In genomic region chr12:6464531-6464930, GRCh38 we compare ENCODE assay signal across 21 cellular contexts. TPM values are rescaled to one million over a fixed set of nuclear protein-coding genes. Genes with fewer than 3 reads are reported as not detected.
A peak's percentile ranks its signal among the peaks of the same experiment; 100 is the strongest.
DNase-seq lines count a peak whose midpoint lies in the region; ATAC-seq, FAIRE-seq and TF ChIP-seq lines count a peak whose summit lies in the region.
"Had no signal": no experiment of that assay in that cellular context is flagged by ENCODE, and none has a peak within 500 bp of the region (broad histone marks: within the 10 kb centered on the region; RNA-seq: fewer than 3 reads in every experiment).

No MANE protein-coding gene starts in this region.

- H3K4me3 Mint-ChIP-seq in CD4-positive, alpha-beta memory T cell = peak overlapping the region; percentile 26 to 89 (median 70)

- CTCF ChIA-PET in CD4-positive, alpha-beta memory T cell (lab: Charles Lee; ENCODE audit: partially characterized antibody) = interaction anchor here (0.8 to 10.5 kb wide), 30 partner anchors 7 to 141 kb away, joined by 3 to 341 read pairs (median 9); partner anchors contain the start of genes CD27, GAPDH and TAPBPL
- CTCF ChIA-PET in GM12878 (lab: Yijun Ruan, JAX) = interaction anchor here (0.7 to 7.3 kb wide), 30 partner anchors 8 to 230 kb away, joined by 3 to 240 read pairs (median 11); partner anchors contain the start of genes CD27, TAPBPL and ZNF384

- peaks cover 2% of the 10 kb centered on the region for H3K79me1 ChIP-seq in neuronal stem cell (ENCODE audit: low read depth, low read length)

- no peaks in the 10 kb centered on the region for H3K27me3 ChIP-seq in CD4-positive, alpha-beta memory T cell (ENCODE audit: insufficient read depth, low read length)
- H3K27me3 ChIP-seq in HL-60 (ENCODE audit: insufficient read depth, poor library complexity, severe bottlenecking) (no peaks in the 10 kb centered on the region), GM12878 (replicated peaks in 1 of 2; ENCODE audit: control insufficient read depth in 2 of 2, insufficient read depth in 2 of 2, low read length in 1 of 2) (no peaks in the 10 kb centered on the region), neuronal stem cell (ENCODE audit: control insufficient read depth in 3 of 3, insufficient read depth in 3 of 3, low read depth in 1 of 3, low read length in 3 of 3) (no peaks in the 10 kb centered on the region)
- H3K27me3 ChIP-seq: heart right ventricle had no signal

- POLR2A ChIA-PET in CD4-positive, alpha-beta memory T cell (lab: Charles Lee; ENCODE audit: partially characterized antibody) = interaction anchor here (0.6 to 10.7 kb wide), 10 partner anchors 18 to 130 kb away, joined by 3 to 728 read pairs (median 58); partner anchors contain the start of genes CD27, GAPDH, MRPL51 and NCAPD2
- POLR2A ChIA-PET in GM12878 (lab: Charles Lee) = interaction anchor here (1.3 to 10.3 kb wide), 6 partner anchors 18 to 130 kb away, joined by 4 to 384 read pairs (median 9); partner anchors contain the start of genes CD27 and TAPBPL

- intact Hi-C loops in CD4-positive, alpha-beta memory T cell (cut with micrococcal nuclease) = no loop called here
- intact Hi-C loops in GM12878 (cut with micrococcal nuclease; ENCODE audit: unreplicated experiment) = loop anchor here (2.0 kb wide), 2 partner anchors 18 to 128 kb away; no protein-coding TSS in a partner anchor

- TF ChIP-seq CTCF in HL-60 (IDR thresholded peaks at IDR 0.05; ENCODE audit: insufficient read depth, low read length) = no peak
- TF ChIP-seq CTCF in GM12878 (IDR thresholded peaks at IDR 0.05 in 2 of 3, conservative IDR thresholded peaks at IDR 0.05 in 1 of 3; ENCODE audit: control insufficient read depth in 2 of 3, extremely low read depth in 1 of 3, insufficient read depth in 1 of 3, low read depth in 3 of 3, low read length in 3 of 3) = no peak

- FAIRE-seq in GM12878 (lab: Jason Lieb, UNC) (no peak), RCC 7860 (lab: Jason Lieb, UNC) (no peak)
- FAIRE-seq: H54 had no signal

- H3K27me3 Mint-ChIP-seq in CD4-positive, alpha-beta memory T cell = no peaks in the 10 kb centered on the region

- no peak for DNase-seq in CD4-positive, alpha-beta memory T cell
- DNase-seq in HL-60 (ENCODE audit: low read depth in 1 of 2, low spot score in 1 of 2) = no peak
- DNase-seq in GM12878 (ENCODE audit: low read depth, low spot score) = no peak
- no peak for DNase-seq in neuronal stem cell (ENCODE audit: low spot score)
- DNase-seq in RCC 7860 (ENCODE audit: low spot score) = no peak
- DNase-seq in KG1 (lab: John Stamatoyannopoulos, UW) = no peak
- DNase-seq: activated CD4-positive, CD25-positive, alpha-beta regulatory T cell; activated gamma-delta T cell treated with Interleukin-2 at 50 U/mL for 16 hours; EL; heart right ventricle; kidney glomerular epithelial cell; NCI-H1436; NCI-H226; SK-N-SH; stimulated activated CD4-positive, alpha-beta T cell treated with anti-CD3 and anti-CD28 coated beads, Interleukin-1b, Interleukin-23, amount 100 ng/mL, for 48 hours had no signal

- no peak overlapping the region for H2AK5ac ChIP-seq in neuronal stem cell (ENCODE audit: low read depth, low read length)

- H3K27ac ChIP-seq in CD4-positive, alpha-beta memory T cell (ENCODE audit: low read depth, low read length) = peak overlapping the region; percentile 82
- H3K27ac ChIP-seq in HL-60 (replicated peaks) (peak overlapping the region; percentile 87), GM12878 (ENCODE audit: control insufficient read depth, insufficient read depth) (0 out of 2 replicates have a peak overlapping the region, but pooled peaks have one; percentile 89), neuronal stem cell (replicated peaks; ENCODE audit: low read length) (no peak overlapping the region)
- H3K27ac ChIP-seq: C4-2B, epithelial cell of prostate had no signal

- H3K4me3 ChIP-seq in CD4-positive, alpha-beta memory T cell (ENCODE audit: low read length in 2 of 2) = no peak overlapping the region
- no peak overlapping the region for H3K4me3 ChIP-seq in HL-60 (replicated peaks; ENCODE audit: insufficient read depth, low read length)
- no peak overlapping the region for H3K4me3 ChIP-seq in GM12878
- H3K4me3 ChIP-seq in neuronal stem cell (ENCODE audit: low read length in 2 of 2) = no peak overlapping the region
- H3K4me3 ChIP-seq: heart right ventricle had no signal

- no peak for ATAC-seq in GM12878
- ATAC-seq in GM18502 (IDR thresholded peaks at IDR 0.05; ENCODE audit: poor library complexity, unreplicated experiment) = no peak
- no peak for ATAC-seq in GM19452 (IDR thresholded peaks at IDR 0.05; ENCODE audit: unreplicated experiment)
- ATAC-seq: heart right ventricle had no signal

- peak overlapping the region; percentile 90 to 99 (median 98) for H3K27ac Mint-ChIP-seq in CD4-positive, alpha-beta memory T cell

- no peak overlapping the region for H4K8ac ChIP-seq in neuronal stem cell (ENCODE audit: low read depth, low read length)

- no TSS peak for BruUV-seq in GM12878 (replicated peaks; lab: Mats Ljungman, UMichigan)

- H3K36me3 Mint-ChIP-seq in CD4-positive, alpha-beta memory T cell = peaks cover 40 to 68% of the 10 kb centered on the region in 2 donors

- in situ Hi-C loops in GM12878 (cut with MboI) = loop anchor here (5.0 kb wide), 1 partner anchor 37 kb away; no protein-coding TSS in a partner anchor

- no peak overlapping the region for H3K23ac ChIP-seq in neuronal stem cell (ENCODE audit: low read depth, low read length, poor library complexity)

- H3K36me3 ChIP-seq in CD4-positive, alpha-beta memory T cell (ENCODE audit: insufficient read depth, low read length) = peaks cover 25% of the 10 kb centered on the region
- H3K36me3 ChIP-seq in GM12878 (ENCODE audit: control insufficient read depth in 2 of 2, insufficient read depth in 2 of 2, low read length in 1 of 2) (peaks cover 23 to 40% of the 10 kb centered on the region in 2 experiments), neuronal stem cell (replicated peaks in 1 of 2; ENCODE audit: control insufficient read depth in 2 of 2, insufficient read depth in 2 of 2, low read length in 2 of 2) (peaks cover 31 to 66% of the 10 kb centered on the region in 2 donors)

- H2BK15ac ChIP-seq in neuronal stem cell (ENCODE audit: low read length) = no peak overlapping the region

- H3K9ac ChIP-seq in GM12878 (ENCODE audit: control insufficient read depth, insufficient read depth, low read length) (no peak overlapping the region), neuronal stem cell (ENCODE audit: low read depth, low read length, poor library complexity) (peak overlapping the region; percentile 53)
- H3K9ac ChIP-seq: SK-N-SH had no signal

- H3K9me3 Mint-ChIP-seq in CD4-positive, alpha-beta memory T cell = no peaks in the 10 kb centered on the region

- no peak overlapping the region for H3K14ac ChIP-seq in neuronal stem cell (ENCODE audit: low read length)

- no peak overlapping the region for H3K18ac ChIP-seq in neuronal stem cell (ENCODE audit: low read length)

- TF ChIP-seq RAD21 in GM12878 (IDR thresholded peaks at IDR 0.05; ENCODE audit: insufficient read depth, low read depth, low read length) = no peak

- peaks cover 73 to 97% (median 88%) of the 10 kb centered on the region in 4 donors for H3K4me1 Mint-ChIP-seq in CD4-positive, alpha-beta memory T cell

- no peak for TF ChIP-seq EP300 in GM12878 (IDR thresholded peaks at IDR 0.05; ENCODE audit: borderline replicate concordance in 1 of 2, control insufficient read depth in 1 of 2, low read depth in 2 of 2, low read length in 2 of 2)

- no peaks in the 10 kb centered on the region for H4K20me1 ChIP-seq in GM12878 (ENCODE audit: control insufficient read depth, insufficient read depth)

- peaks cover 97% of the 10 kb centered on the region for H3K4me1 ChIP-seq in CD4-positive, alpha-beta memory T cell (ENCODE audit: insufficient read depth, low read length)
- H3K4me1 ChIP-seq in GM12878 (ENCODE audit: control insufficient read depth, insufficient read depth, low read length) (peaks cover 51% of the 10 kb centered on the region), neuronal stem cell (ENCODE audit: control insufficient read depth in 2 of 2, insufficient read depth in 1 of 2, low read depth in 1 of 2, low read length in 2 of 2) (peaks cover under 1 to 1% of the 10 kb centered on the region in 2 donors)

- H2AFZ ChIP-seq in GM12878 (ENCODE audit: control insufficient read depth, low read depth, low read length) = no peak overlapping the region
- no peak overlapping the region for H2AFZ ChIP-seq in neuronal stem cell (ENCODE audit: low read length)

- no peak overlapping the region for H2BK120ac ChIP-seq in neuronal stem cell (ENCODE audit: low read depth, low read length)

- no peak overlapping the region for H4K91ac ChIP-seq in neuronal stem cell (ENCODE audit: low read depth, low read length, poor library complexity)

- WGBS in GM12878 (ENCODE audit: insufficient coverage, insufficient replicate concordance, low lambda C conversion rate, missing lambda C conversion rate) = 86% methylated on average over 8 of the region's 8 CpGs
- WGBS in neuronal stem cell (ENCODE audit: extremely low coverage in 2 of 2, insufficient read length in 2 of 2, insufficient replicate concordance in 1 of 2), 2 donors = no CpG with 5 or more reads among the region's 8 CpGs

- H3K4me2 ChIP-seq in GM12878 (ENCODE audit: control insufficient read depth, insufficient read depth) (no peak overlapping the region), neuronal stem cell (ENCODE audit: insufficient read depth, low read length, poor library complexity, severe bottlenecking) (no peak overlapping the region)
- H3K4me2 ChIP-seq: SK-N-SH had no signal

- H3K79me2 ChIP-seq in GM12878 (ENCODE audit: control insufficient read depth, insufficient read depth, low read length) = peaks cover 77% of the 10 kb centered on the region

- no peak overlapping the region for H3K4ac ChIP-seq in neuronal stem cell (ENCODE audit: low read length)

- TF ChIP-seq POLR2A in GM12878 (IDR thresholded peaks at IDR 0.05; ENCODE audit: low read depth, low read length) = peak; percentile 44

- RAD21 ChIA-PET in GM12878 (lab: Charles Lee; ENCODE audit: unreplicated experiment) = interaction anchor here (0.9 to 8.8 kb wide), 19 partner anchors 18 to 181 kb away, joined by 3 to 319 read pairs (median 7); partner anchors contain the start of genes CD27, GAPDH and TAPBPL

- H3K9me3 ChIP-seq in CD4-positive, alpha-beta memory T cell (ENCODE audit: control insufficient read depth in 1 of 2, low read length in 2 of 2) = no peaks in the 10 kb centered on the region
- no peaks in the 10 kb centered on the region for H3K9me3 ChIP-seq in GM12878 (replicated peaks; ENCODE audit: control insufficient read depth, insufficient read depth, low read length)
- no peaks in the 10 kb centered on the region for H3K9me3 ChIP-seq in neuronal stem cell (replicated peaks in 1 of 2; ENCODE audit: control insufficient read depth in 2 of 2, insufficient read depth in 1 of 2, low read depth in 1 of 2, low read length in 2 of 2)
- H3K9me3 ChIP-seq: heart right ventricle, SK-N-SH had no signal

- SMC1A ChIA-PET in GM12878 (lab: Charles Lee; ENCODE audit: uncharacterized antibody, unreplicated experiment) = interaction anchor here (0.5 to 6.4 kb wide), 21 partner anchors 9 to 269 kb away, joined by 3 to 211 read pairs (median 13); partner anchors contain the start of genes CD27, GAPDH, TAPBPL and TNFRSF1A

- H2BK5ac ChIP-seq in neuronal stem cell (ENCODE audit: low read length) = no peak overlapping the region

- no peak overlapping the region for H2BK12ac ChIP-seq in neuronal stem cell (ENCODE audit: low read length)

RNA-seq across cellular contexts. Expression of gene VAMP1, which starts 5.9 kb away (rescaled TPM):
- total RNA-seq in CD4-positive, alpha-beta memory T cell = 100 to 1,000 TPM in 1 of 2 experiments, 10 to 100 TPM in 1; 97.7 to 101 TPM
- polyA plus RNA-seq in CD4-positive, alpha-beta memory T cell = 10 to 100 TPM; 10.3 to 12.1 TPM
- total RNA-seq in GM12878 (2013; cell fraction: nucleolus; rRNA removed) = 46.0 and 47.7 TPM in 2 replicates
- total RNA-seq in GM12878 (2014; rRNA removed) (28.9 and 31.5 TPM in 2 replicates), GM12878 (2014; rRNA removed; fragmentation: Illumina TruSeq; extraction: Trizol) (14.8 and 16.6 TPM in 2 replicates), GM12878 (2021) (26.0 and 26.2 TPM in 2 replicates)
- 23.5 TPM for polyA plus RNA-seq in GM12878 (2011; ENCODE audit: low read depth)
- polyA plus RNA-seq in GM12878 (2011; rRNA removed) (37.1 and 41.3 TPM in 2 replicates), GM12878 (2014; fragmentation: Illumina TruSeq; extraction: Trizol) (32.3 and 36.1 TPM in 2 replicates), GM12878 (2014; fragmentation: Nextera tagmentation; extraction: Ambion mirVana) (1 to 10 TPM; 4.8 to 8.8 TPM), GM12878 (2014; rRNA removed) (121 and 123 TPM in 2 replicates), GM12878 (2016; fragmentation: Nextera tagmentation; extraction: Ambion mirVana) (10 to 100 TPM; 25.9 to 28.9 TPM)
- 43.5 and 45.8 TPM in 2 replicates for polyA plus RNA-seq in GM12878 (2011; cell fraction: cytosol; rRNA removed)
- 155 and 209 TPM in 2 replicates for polyA plus RNA-seq in GM12878 (2011; cell fraction: nucleus; rRNA removed)
- polyA plus RNA-seq in GM12878 (2012) = 33.3 and 39.4 TPM in 2 replicates
- polyA minus RNA-seq in GM12878 (2011; rRNA and poly(A)+ RNA removed) = 15.5 and 19.4 TPM in 2 replicates
- 8.6 and 14.3 TPM in 2 replicates for polyA minus RNA-seq in GM12878 (2011; cell fraction: cytosol; rRNA and poly(A)+ RNA removed)
- polyA minus RNA-seq in GM12878 (2011; cell fraction: nucleus; rRNA and poly(A)+ RNA removed) = 19.2 and 24.9 TPM in 2 replicates
- polyA plus RNA-seq in neuronal stem cell (2013, experiment 1 of 2) = 14.2 TPM
- 14.6 TPM for polyA plus RNA-seq in neuronal stem cell (2013, experiment 2 of 2)

RNA-seq across cellular contexts. Expression of gene TAPBPL, which starts 12.7 kb away (rescaled TPM):
- 10 to 100 TPM; 66.4 to 66.9 TPM for total RNA-seq in CD4-positive, alpha-beta memory T cell
- 100 to 1,000 TPM; 102 to 116 TPM for polyA plus RNA-seq in CD4-positive, alpha-beta memory T cell
- total RNA-seq in GM12878 (2013; cell fraction: nucleolus; rRNA removed) = 134 and 138 TPM in 2 replicates
- 39.1 and 40.4 TPM in 2 replicates for total RNA-seq in GM12878 (2014; rRNA removed)
- total RNA-seq in GM12878 (2014; rRNA removed; fragmentation: Illumina TruSeq; extraction: Trizol) = 24.7 and 25.0 TPM in 2 replicates
- 26.4 and 29.0 TPM in 2 replicates for total RNA-seq in GM12878 (2021)
- 11.0 TPM for polyA plus RNA-seq in GM12878 (2011; ENCODE audit: low read depth)
- 28.5 and 45.0 TPM in 2 replicates for polyA plus RNA-seq in GM12878 (2011; rRNA removed)
- polyA plus RNA-seq in GM12878 (2011; cell fraction: cytosol; rRNA removed) = 58.4 and 72.0 TPM in 2 replicates
- polyA plus RNA-seq in GM12878 (2011; cell fraction: nucleus; rRNA removed) = 125 and 140 TPM in 2 replicates
- polyA plus RNA-seq in GM12878 (2012) = 28.1 and 29.4 TPM in 2 replicates
- 13.0 and 26.4 TPM in 2 replicates for polyA plus RNA-seq in GM12878 (2014; fragmentation: Illumina TruSeq; extraction: Trizol)
- 10 to 100 TPM; 12.4 to 20.9 TPM for polyA plus RNA-seq in GM12878 (2014; fragmentation: Nextera tagmentation; extraction: Ambion mirVana)
- 40.4 and 43.1 TPM in 2 replicates for polyA plus RNA-seq in GM12878 (2014; rRNA removed)
- polyA plus RNA-seq in GM12878 (2016; fragmentation: Nextera tagmentation; extraction: Ambion mirVana) = 10 to 100 TPM; 33.3 to 39.9 TPM
- 33.4 and 60.3 TPM in 2 replicates for polyA minus RNA-seq in GM12878 (2011; rRNA and poly(A)+ RNA removed)
- 11.2 and 13.9 TPM in 2 replicates for polyA minus RNA-seq in GM12878 (2011; cell fraction: cytosol; rRNA and poly(A)+ RNA removed)
- polyA minus RNA-seq in GM12878 (2011; cell fraction: nucleus; rRNA and poly(A)+ RNA removed) = 36.0 and 56.5 TPM in 2 replicates
- polyA plus RNA-seq in neuronal stem cell (2013, experiment 1 of 2) = 0.33 TPM
- polyA plus RNA-seq in neuronal stem cell (2013, experiment 2 of 2) = 0.28 TPM

RNA-seq across cellular contexts. Expression of gene CD27, which starts 19.8 kb away (rescaled TPM):
- 100 to 1,000 TPM; 117 to 124 TPM for total RNA-seq in CD4-positive, alpha-beta memory T cell
- polyA plus RNA-seq in CD4-positive, alpha-beta memory T cell = 100 to 1,000 TPM; 343 to 402 TPM
- 30.2 TPM in 2 replicates for total RNA-seq in GM12878 (2013; cell fraction: nucleolus; rRNA removed)
- total RNA-seq in GM12878 (2014; rRNA removed) = 164 and 184 TPM in 2 replicates
- total RNA-seq in GM12878 (2014; rRNA removed; fragmentation: Illumina TruSeq; extraction: Trizol) = 66.8 and 66.9 TPM in 2 replicates
- 116 and 117 TPM in 2 replicates for total RNA-seq in GM12878 (2021)
- polyA plus RNA-seq in GM12878 (2011; ENCODE audit: low read depth) = 81.7 TPM
- 14.7 and 32.0 TPM in 2 replicates for polyA plus RNA-seq in GM12878 (2011; rRNA removed)
- 51.3 and 56.6 TPM in 2 replicates for polyA plus RNA-seq in GM12878 (2011; cell fraction: cytosol; rRNA removed)
- 21.4 TPM in 2 replicates for polyA plus RNA-seq in GM12878 (2011; cell fraction: nucleus; rRNA removed)
- 142 and 178 TPM in 2 replicates for polyA plus RNA-seq in GM12878 (2012)
- polyA plus RNA-seq in GM12878 (2014; fragmentation: Illumina TruSeq; extraction: Trizol) = 24.2 and 96.1 TPM in 2 replicates
- 10 to 100 TPM in 1 of 2 experiments, 1 to 10 TPM in 1; 4.9 to 15.0 TPM for polyA plus RNA-seq in GM12878 (2014; fragmentation: Nextera tagmentation; extraction: Ambion mirVana)
- 140 and 158 TPM in 2 replicates for polyA plus RNA-seq in GM12878 (2014; rRNA removed)
- polyA plus RNA-seq in GM12878 (2016; fragmentation: Nextera tagmentation; extraction: Ambion mirVana) = 100 to 1,000 TPM; 127 to 135 TPM
- 24.5 and 40.9 TPM in 2 replicates for polyA minus RNA-seq in GM12878 (2011; rRNA and poly(A)+ RNA removed)
- polyA minus RNA-seq in GM12878 (2011; cell fraction: cytosol; rRNA and poly(A)+ RNA removed) = 11.7 and 13.5 TPM in 2 replicates
- polyA minus RNA-seq in GM12878 (2011; cell fraction: nucleus; rRNA and poly(A)+ RNA removed) = 8.7 and 10.6 TPM in 2 replicates
- 0.14 TPM for polyA plus RNA-seq in neuronal stem cell (2013, experiment 1 of 2)
- 0.11 TPM for polyA plus RNA-seq in neuronal stem cell (2013, experiment 2 of 2)
- total RNA-seq: renal cortical epithelial cell had no signal
- polyA plus RNA-seq: SK-N-SH had no signal

RNA-seq across cellular contexts. Expression of gene MRPL51, which starts 28.5 kb away (rescaled TPM):
- 10 to 100 TPM; 85.1 to 89.2 TPM for total RNA-seq in CD4-positive, alpha-beta memory T cell
- 100 to 1,000 TPM; 199 to 205 TPM for polyA plus RNA-seq in CD4-positive, alpha-beta memory T cell
- 9.8 and 10.5 TPM in 2 replicates for total RNA-seq in GM12878 (2013; cell fraction: nucleolus; rRNA removed)
- 137 and 175 TPM in 2 replicates for total RNA-seq in GM12878 (2014; rRNA removed)
- total RNA-seq in GM12878 (2014; rRNA removed; fragmentation: Illumina TruSeq; extraction: Trizol) = 254 and 259 TPM in 2 replicates
- total RNA-seq in GM12878 (2021) = 275 and 276 TPM in 2 replicates
- 71.7 TPM for polyA plus RNA-seq in GM12878 (2011; ENCODE audit: low read depth)
- 159 and 252 TPM in 2 replicates for polyA plus RNA-seq in GM12878 (2011; rRNA removed)
- 119 and 123 TPM in 2 replicates for polyA plus RNA-seq in GM12878 (2011; cell fraction: cytosol; rRNA removed)
- polyA plus RNA-seq in GM12878 (2011; cell fraction: nucleus; rRNA removed) = 64.4 and 67.0 TPM in 2 replicates
- 159 and 228 TPM in 2 replicates for polyA plus RNA-seq in GM12878 (2012)
- 241 and 255 TPM in 2 replicates for polyA plus RNA-seq in GM12878 (2014; fragmentation: Illumina TruSeq; extraction: Trizol)
- 1,000 to 10,000 TPM in 1 of 2 experiments, 100 to 1,000 TPM in 1; 908 to 1,202 TPM for polyA plus RNA-seq in GM12878 (2014; fragmentation: Nextera tagmentation; extraction: Ambion mirVana)
- polyA plus RNA-seq in GM12878 (2014; rRNA removed) = 167 and 183 TPM in 2 replicates
- 100 to 1,000 TPM; 583 to 588 TPM for polyA plus RNA-seq in GM12878 (2016; fragmentation: Nextera tagmentation; extraction: Ambion mirVana)
- polyA minus RNA-seq in GM12878 (2011; rRNA and poly(A)+ RNA removed) = 29.2 and 48.2 TPM in 2 replicates
- 18.4 and 20.6 TPM in 2 replicates for polyA minus RNA-seq in GM12878 (2011; cell fraction: cytosol; rRNA and poly(A)+ RNA removed)
- 15.7 and 20.9 TPM in 2 replicates for polyA minus RNA-seq in GM12878 (2011; cell fraction: nucleus; rRNA and poly(A)+ RNA removed)
- 584 TPM for polyA plus RNA-seq in neuronal stem cell (2013, experiment 1 of 2)
- 624 TPM for polyA plus RNA-seq in neuronal stem cell (2013, experiment 2 of 2)

RNA-seq across cellular contexts. Expression of gene NCAPD2, which starts 29.4 kb away (rescaled TPM):
- 10 to 100 TPM; 38.1 to 39.8 TPM for total RNA-seq in CD4-positive, alpha-beta memory T cell
- polyA plus RNA-seq in CD4-positive, alpha-beta memory T cell = 10 to 100 TPM; 15.7 to 29.0 TPM
- total RNA-seq in GM12878 (2013; cell fraction: nucleolus; rRNA removed) = 64.5 and 66.0 TPM in 2 replicates
- total RNA-seq in GM12878 (2014; rRNA removed) (141 and 144 TPM in 2 replicates), GM12878 (2014; rRNA removed; fragmentation: Illumina TruSeq; extraction: Trizol) (96.9 and 98.2 TPM in 2 replicates), GM12878 (2021) (110 and 113 TPM in 2 replicates)
- polyA plus RNA-seq in GM12878 (2011; ENCODE audit: low read depth) = 34.6 TPM
- polyA plus RNA-seq in GM12878 (2011; rRNA removed) (84.0 and 160 TPM in 2 replicates), GM12878 (2014; fragmentation: Illumina TruSeq; extraction: Trizol) (110 and 146 TPM in 2 replicates), GM12878 (2014; fragmentation: Nextera tagmentation; extraction: Ambion mirVana) (10 to 100 TPM; 24.2 to 32.8 TPM), GM12878 (2014; rRNA removed) (114 TPM in 2 replicates), GM12878 (2016; fragmentation: Nextera tagmentation; extraction: Ambion mirVana) (100 to 1,000 TPM; 105 to 108 TPM)
- 138 and 147 TPM in 2 replicates for polyA plus RNA-seq in GM12878 (2011; cell fraction: cytosol; rRNA removed)
- 98.8 and 145 TPM in 2 replicates for polyA plus RNA-seq in GM12878 (2011; cell fraction: nucleus; rRNA removed)
- 50.7 and 70.2 TPM in 2 replicates for polyA plus RNA-seq in GM12878 (2012)
- polyA minus RNA-seq in GM12878 (2011; rRNA and poly(A)+ RNA removed) = 165 and 222 TPM in 2 replicates
- 89.0 and 105 TPM in 2 replicates for polyA minus RNA-seq in GM12878 (2011; cell fraction: cytosol; rRNA and poly(A)+ RNA removed)
- polyA minus RNA-seq in GM12878 (2011; cell fraction: nucleus; rRNA and poly(A)+ RNA removed) = 67.3 and 111 TPM in 2 replicates
- 78.4 TPM for polyA plus RNA-seq in neuronal stem cell (2013, experiment 1 of 2)
- polyA plus RNA-seq in neuronal stem cell (2013, experiment 2 of 2) = 81.0 TPM
